ENCODE assay signal across 1 cellular context in genomic region chr14:89379006-89379405, GRCh38.
TF ChIP-seq lines count a peak whose summit lies in the region.

No MANE protein-coding gene starts in this region.

TF ChIP-seq in SK-N-SH, 30 proteins besides CTCF, POLR2A, EP300 and RAD21:
- TF ChIP-seq RFX5 (IDR thresholded peaks at IDR 0.05; ENCODE audit: low read length), result no peak
- no peak for TF ChIP-seq USF2 (IDR thresholded peaks at IDR 0.05; ENCODE audit: borderline replicate concordance, low read depth, low read length)
- TF ChIP-seq YY1 (IDR thresholded peaks at IDR 0.05; ENCODE audit: low read depth), result no peak
- TF ChIP-seq FOSL2 (IDR thresholded peaks at IDR 0.05; ENCODE audit: borderline replicate concordance, low read depth), result no peak
- TF ChIP-seq GATA2 (CRISPR knock-in tag; IDR thresholded peaks at IDR 0.05), result no peak
- no peak for TF ChIP-seq TCF12 (IDR thresholded peaks at IDR 0.05)
- no peak for TF ChIP-seq EZH2phosphoT487 (IDR thresholded peaks at IDR 0.05; ENCODE audit: borderline replicate concordance, low read depth)
- TF ChIP-seq SIN3A (IDR thresholded peaks at IDR 0.05; ENCODE audit: borderline replicate concordance, low read depth, low read length), result no peak
TF ChIP-seq in SK-N-SH: peak in this region for 0.
